ENCODE assay signal across 9 cellular contexts in genomic region chr5:1235838-1236237, GRCh38. TPM values are rescaled to one million over a fixed set of nuclear protein-coding genes. Genes with fewer than 3 reads are reported as not detected.
"Had no signal": no experiment of that assay in that cellular context is flagged by ENCODE, and none has a peak within 500 bp of the region (broad histone marks: within the 10 kb centered on the region; RNA-seq: fewer than 3 reads in every experiment).

No MANE protein-coding gene starts in this region.

- H3K4me3 ChIP-seq: GM12878 had no signal

- FAIRE-seq: G401.6, GM12878, GM12891, GM12892, GM18507, GM19239 had no signal

- DNase-seq: GDM1, GF-D8 had no signal

- ATAC-seq: GM12878 had no signal

RNA-seq across cellular contexts. Expression of gene SLC6A18, which starts 10.7 kb away (rescaled TPM):
- total RNA-seq: G401, GM12878 had no signal
- polyA plus RNA-seq: GM12878 had no signal
